ENCODE assay signal across 1 cellular context in the genomic region with DNA sequence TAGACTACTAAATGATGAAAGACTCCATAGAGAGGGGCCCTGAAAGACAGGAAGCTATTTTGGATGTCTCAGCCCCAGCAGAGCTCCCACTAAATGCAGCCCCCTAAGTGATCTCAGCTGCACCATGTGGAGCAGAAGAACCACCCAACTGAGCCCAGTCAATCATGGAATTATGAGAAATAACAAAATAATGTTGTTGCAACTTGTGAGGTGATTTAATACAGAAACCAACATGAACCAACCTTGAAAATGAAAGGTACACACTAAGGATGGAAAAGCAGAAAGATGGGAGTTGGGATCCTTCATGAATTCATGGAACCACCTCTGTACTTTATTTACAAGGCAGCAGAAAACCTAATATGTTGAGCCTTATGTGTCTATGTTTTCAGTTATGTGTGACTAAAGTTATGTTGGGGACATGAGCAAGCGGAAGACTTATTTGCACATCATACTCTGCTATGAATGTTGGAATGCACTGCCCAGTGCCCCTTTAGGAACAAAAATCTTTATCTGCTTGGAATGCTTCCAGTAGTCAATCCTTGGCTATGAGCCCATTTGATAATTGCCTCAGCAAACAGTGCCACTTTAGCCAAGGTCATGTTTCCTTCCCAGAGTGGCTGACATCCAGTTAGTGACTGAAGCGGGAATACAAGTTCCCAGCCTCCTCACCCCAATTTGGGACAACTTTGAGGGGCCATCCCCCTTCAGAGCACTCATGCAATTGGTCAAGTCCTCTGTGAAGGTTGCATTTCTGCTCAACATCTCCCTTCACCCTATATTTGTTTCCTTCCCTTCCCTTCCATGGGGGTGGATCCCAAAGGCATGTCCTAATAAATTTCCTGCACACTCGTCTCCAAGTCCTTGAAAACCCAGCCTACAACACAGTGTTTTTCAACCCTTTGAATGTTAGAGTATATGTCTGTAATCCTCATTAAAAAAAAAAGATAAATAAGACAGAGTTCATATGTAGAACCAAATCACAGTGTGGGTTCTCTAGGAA.
TF ChIP-seq lines count a peak whose summit lies in the region.

No MANE protein-coding gene starts in this region.

TF ChIP-seq in HepG2, 621 proteins besides CTCF, POLR2A, EP300 and RAD21 (continued from another document and continues in another):
- TF ChIP-seq KLF11 (CRISPR knock-in tag; IDR thresholded peaks at IDR 0.05) (no peak), NPAS2 (CRISPR knock-in tag; IDR thresholded peaks at IDR 0.05; ENCODE audit: borderline replicate concordance) (no peak), FOXJ3 (CRISPR knock-in tag; IDR thresholded peaks at IDR 0.05; ENCODE audit: borderline replicate concordance) (peak; percentile 96), POGZ (CRISPR knock-in tag; IDR thresholded peaks at IDR 0.05) (peak; percentile 94), GTF3A (CRISPR knock-in tag; conservative IDR thresholded peaks at IDR 0.05) (no peak), TBX2 (CRISPR knock-in tag; IDR thresholded peaks at IDR 0.05; ENCODE audit: borderline replicate concordance) (peak; percentile 96), MED1 (CRISPR knock-in tag; IDR thresholded peaks at IDR 0.05) (peak; percentile 99), ZNF691 (CRISPR knock-in tag; IDR thresholded peaks at IDR 0.05; ENCODE audit: borderline replicate concordance, low read depth) (peak; percentile 87; the same call in 1 of the 2 replicates), ZNF263 (CRISPR knock-in tag; IDR thresholded peaks at IDR 0.05) (no peak), ISL2 (CRISPR knock-in tag; IDR thresholded peaks at IDR 0.05) (peak; percentile 99), ZNF431 (CRISPR knock-in tag; IDR thresholded peaks at IDR 0.05; ENCODE audit: borderline replicate concordance, low read depth) (no peak), ELF4 (CRISPR knock-in tag; IDR thresholded peaks at IDR 0.05; ENCODE audit: borderline replicate concordance) (peak; percentile 76; the same call in 1 of the 2 replicates), YEATS4 (CRISPR knock-in tag; IDR thresholded peaks at IDR 0.05; ENCODE audit: borderline replicate concordance) (no peak; the same call in 1 of the 2 replicates), ZNF10 (CRISPR knock-in tag; IDR thresholded peaks at IDR 0.05; ENCODE audit: borderline replicate concordance, low read depth) (no peak), ZC3H13 (CRISPR knock-in tag; IDR thresholded peaks at IDR 0.05) (no peak), ZNF737 (CRISPR knock-in tag; IDR thresholded peaks at IDR 0.05; ENCODE audit: borderline replicate concordance) (no peak; the same call in 1 of the 2 replicates), ZNF3 (CRISPR knock-in tag; IDR thresholded peaks at IDR 0.05) (peak; percentile 75; the same call in 1 of the 2 replicates), CHCHD3 (CRISPR knock-in tag; IDR thresholded peaks at IDR 0.05) (no peak), GLI4 (CRISPR knock-in tag; IDR thresholded peaks at IDR 0.05; ENCODE audit: borderline replicate concordance) (peak; percentile 6; the same call in 1 of the 2 replicates), HMGXB3 (CRISPR knock-in tag; IDR thresholded peaks at IDR 0.05; ENCODE audit: borderline replicate concordance) (peak; percentile 92), CEBPB (IDR thresholded peaks at IDR 0.05; ENCODE audit: borderline replicate concordance, low read depth, low read length) (peak; percentile 70; the same call in 1 of the 2 replicates), SMAD9 (CRISPR knock-in tag; IDR thresholded peaks at IDR 0.05) (peak; percentile 59; the same call in 1 of the 2 replicates), ZNF557 (CRISPR knock-in tag; IDR thresholded peaks at IDR 0.05) (peak; percentile 69; the same call in 1 of the 2 replicates), RBM22 (optimal IDR thresholded peaks at IDR 0.05; ENCODE audit: low read length) (no peak), ZNF550 (CRISPR knock-in tag; IDR thresholded peaks at IDR 0.05; ENCODE audit: borderline replicate concordance) (no peak), PITX1 (CRISPR knock-in tag; IDR thresholded peaks at IDR 0.05) (peak; percentile 94), CBX5 (CRISPR knock-in tag; IDR thresholded peaks at IDR 0.05; ENCODE audit: borderline replicate concordance) (peak; percentile 94), ZNF768 (CRISPR knock-in tag; IDR thresholded peaks at IDR 0.05) (no peak), HNF1B (CRISPR knock-in tag; IDR thresholded peaks at IDR 0.05) (peak; percentile 67; the same call in 1 of the 2 replicates), ZNF574 (CRISPR knock-in tag; IDR thresholded peaks at IDR 0.05) (peak; percentile 73)
- TF ChIP-seq, protein P1, sequence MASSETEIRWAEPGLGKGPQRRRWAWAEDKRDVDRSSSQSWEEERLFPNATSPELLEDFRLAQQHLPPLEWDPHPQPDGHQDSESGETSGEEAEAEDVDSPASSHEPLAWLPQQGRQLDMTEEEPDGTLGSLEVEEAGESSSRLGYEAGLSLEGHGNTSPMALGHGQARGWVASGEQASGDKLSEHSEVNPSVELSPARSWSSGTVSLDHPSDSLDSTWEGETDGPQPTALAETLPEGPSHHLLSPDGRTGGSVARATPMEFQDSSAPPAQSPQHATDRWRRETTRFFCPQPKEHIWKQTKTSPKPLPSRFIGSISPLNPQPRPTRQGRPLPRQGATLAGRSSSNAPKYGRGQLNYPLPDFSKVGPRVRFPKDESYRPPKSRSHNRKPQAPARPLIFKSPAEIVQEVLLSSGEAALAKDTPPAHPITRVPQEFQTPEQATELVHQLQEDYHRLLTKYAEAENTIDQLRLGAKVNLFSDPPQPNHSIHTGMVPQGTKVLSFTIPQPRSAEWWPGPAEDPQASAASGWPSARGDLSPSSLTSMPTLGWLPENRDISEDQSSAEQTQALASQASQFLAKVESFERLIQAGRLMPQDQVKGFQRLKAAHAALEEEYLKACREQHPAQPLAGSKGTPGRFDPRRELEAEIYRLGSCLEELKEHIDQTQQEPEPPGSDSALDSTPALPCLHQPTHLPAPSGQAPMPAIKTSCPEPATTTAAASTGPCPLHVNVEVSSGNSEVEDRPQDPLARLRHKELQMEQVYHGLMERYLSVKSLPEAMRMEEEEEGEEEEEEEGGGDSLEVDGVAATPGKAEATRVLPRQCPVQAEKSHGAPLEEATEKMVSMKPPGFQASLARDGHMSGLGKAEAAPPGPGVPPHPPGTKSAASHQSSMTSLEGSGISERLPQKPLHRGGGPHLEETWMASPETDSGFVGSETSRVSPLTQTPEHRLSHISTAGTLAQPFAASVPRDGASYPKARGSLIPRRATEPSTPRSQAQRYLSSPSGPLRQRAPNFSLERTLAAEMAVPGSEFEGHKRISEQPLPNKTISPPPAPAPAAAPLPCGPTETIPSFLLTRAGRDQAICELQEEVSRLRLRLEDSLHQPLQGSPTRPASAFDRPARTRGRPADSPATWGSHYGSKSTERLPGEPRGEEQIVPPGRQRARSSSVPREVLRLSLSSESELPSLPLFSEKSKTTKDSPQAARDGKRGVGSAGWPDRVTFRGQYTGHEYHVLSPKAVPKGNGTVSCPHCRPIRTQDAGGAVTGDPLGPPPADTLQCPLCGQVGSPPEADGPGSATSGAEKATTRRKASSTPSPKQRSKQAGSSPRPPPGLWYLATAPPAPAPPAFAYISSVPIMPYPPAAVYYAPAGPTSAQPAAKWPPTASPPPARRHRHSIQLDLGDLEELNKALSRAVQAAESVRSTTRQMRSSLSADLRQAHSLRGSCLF (CRISPR knock-in tag; IDR thresholded peaks at IDR 0.05; ENCODE audit: borderline replicate concordance): no peak
- TF ChIP-seq, protein P2, sequence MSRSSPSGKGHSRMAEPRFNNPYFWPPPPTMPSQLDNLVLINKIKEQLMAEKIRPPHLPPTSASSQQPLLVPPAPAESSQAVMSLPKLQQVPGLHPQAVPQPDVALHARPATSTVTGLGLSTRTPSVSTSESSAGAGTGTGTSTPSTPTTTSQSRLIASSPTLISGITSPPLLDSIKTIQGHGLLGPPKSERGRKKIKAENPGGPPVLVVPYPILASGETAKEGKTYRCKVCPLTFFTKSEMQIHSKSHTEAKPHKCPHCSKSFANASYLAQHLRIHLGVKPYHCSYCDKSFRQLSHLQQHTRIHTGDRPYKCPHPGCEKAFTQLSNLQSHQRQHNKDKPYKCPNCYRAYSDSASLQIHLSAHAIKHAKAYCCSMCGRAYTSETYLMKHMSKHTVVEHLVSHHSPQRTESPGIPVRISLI (CRISPR knock-in tag; IDR thresholded peaks at IDR 0.05; ENCODE audit: borderline replicate concordance): peak; percentile 72; the same call in 1 of the 2 replicates
